In the genomic region with DNA sequence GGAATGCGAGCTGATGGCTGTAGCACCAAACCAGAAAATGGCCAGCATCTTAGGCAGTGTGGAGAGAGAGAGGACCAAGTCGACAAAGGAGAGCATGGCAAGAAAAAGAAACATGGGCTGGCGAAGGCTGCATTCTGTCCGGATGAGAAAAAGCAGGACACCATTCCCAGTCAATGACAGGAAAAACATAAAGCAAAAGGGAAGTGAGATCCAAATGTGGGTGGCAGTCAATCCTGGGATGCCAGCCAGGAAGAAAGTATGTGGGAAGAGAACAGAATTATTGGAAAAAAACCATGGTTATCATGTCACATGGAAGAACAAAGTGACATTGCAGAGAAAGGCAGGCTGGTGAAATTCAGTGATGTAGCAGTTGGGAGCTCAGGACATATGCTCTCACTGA, we compare ENCODE assay signal across 1 cellular context.
TF ChIP-seq lines count a peak whose summit lies in the region.

No MANE protein-coding gene starts in this region.

TF ChIP-seq in H1, 55 proteins besides CTCF, POLR2A, EP300 and RAD21 (continued from another document):
- TF ChIP-seq, protein P1, sequence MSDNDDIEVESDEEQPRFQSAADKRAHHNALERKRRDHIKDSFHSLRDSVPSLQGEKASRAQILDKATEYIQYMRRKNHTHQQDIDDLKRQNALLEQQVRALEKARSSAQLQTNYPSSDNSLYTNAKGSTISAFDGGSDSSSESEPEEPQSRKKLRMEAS (IDR thresholded peaks at IDR 0.05) = no peak
- TF ChIP-seq TCF12 (IDR thresholded peaks at IDR 0.05; ENCODE audit: low read depth, low read length) = no peak
- TF ChIP-seq CHD1 (IDR thresholded peaks at IDR 0.05; ENCODE audit: low read depth, low read length) = no peak
- TF ChIP-seq CREB1 (IDR thresholded peaks at IDR 0.05) = no peak
- no peak for TF ChIP-seq POLR2AphosphoS5 (IDR thresholded peaks at IDR 0.05; ENCODE audit: low read depth, low read length)
- TF ChIP-seq CHD2 (IDR thresholded peaks at IDR 0.05; ENCODE audit: low read length) = no peak
- TF ChIP-seq SP1 (IDR thresholded peaks at IDR 0.05; ENCODE audit: low read depth, low read length) = no peak
- no peak for TF ChIP-seq RNF2 (IDR thresholded peaks at IDR 0.05; ENCODE audit: borderline replicate concordance, low read depth, low read length, missing control alignments, poor library complexity, severe bottlenecking)
- TF ChIP-seq HDAC2 (IDR thresholded peaks at IDR 0.05; ENCODE audit: borderline replicate concordance in 1 of 2, low read depth in 2 of 2, low read length in 2 of 2) = no peak
- TF ChIP-seq TAF1 (IDR thresholded peaks at IDR 0.05; ENCODE audit: low read depth, low read length) = no peak
